ENCODE assay signal across 11 cellular contexts in genomic region chrX:9538544-9539045, GRCh38.
DNase-seq lines count a peak whose midpoint lies in the region; ATAC-seq and TF ChIP-seq lines count a peak whose summit lies in the region.
"Had no signal": no experiment of that assay in that cellular context is flagged by ENCODE, and none has a peak within 500 bp of the region (broad histone marks: within the 10 kb centered on the region; RNA-seq: fewer than 3 reads in every experiment).

No MANE protein-coding gene starts in this region.

- peaks cover 22% of the 10 kb centered on the region for H3K4me1 Mint-ChIP-seq in chondrocyte (ENCODE audit: low read depth)

- H3K36me3 Mint-ChIP-seq in chondrocyte (ENCODE audit: low read depth), result no peaks in the 10 kb centered on the region

- no peaks in the 10 kb centered on the region for H3K27me3 Mint-ChIP-seq in chondrocyte (ENCODE audit: low read depth)
- H3K27me3 Mint-ChIP-seq: stimulated activated naive CD8-positive, alpha-beta T cell treated with anti-CD3 and anti-CD28 coated beads, Interleukin-15, Interleukin-2, amounts not matched to agents 100 ng/mL and 50 ng/mL, for 24 hours had no signal

- no peak for ATAC-seq in HG02571 (IDR thresholded peaks at IDR 0.05; ENCODE audit: unreplicated experiment)

- H3K4me3 Mint-ChIP-seq in chondrocyte (ENCODE audit: unreplicated experiment), result no peak overlapping the region
- H3K4me3 Mint-ChIP-seq: CD14-positive monocyte; stimulated activated naive CD8-positive, alpha-beta T cell treated with anti-CD3 and anti-CD28 coated beads, Interleukin-15, Interleukin-2, amounts not matched to agents 100 ng/mL and 50 ng/mL, for 24 hours had no signal

- no peak overlapping the region for H3K27ac Mint-ChIP-seq in chondrocyte (ENCODE audit: unreplicated experiment)

- DNase-seq in DMS53 (lab: John Stamatoyannopoulos, UW), result peak; percentile 79
- peak; percentile 78 for DNase-seq in NCI-H1436 (lab: John Stamatoyannopoulos, UW)
- DNase-seq in NCI-H82 treated with DMSO at 0.1 percent for 48 hours (lab: John Stamatoyannopoulos, UW; ENCODE audit: unreplicated experiment), result peak; percentile 17
- peak; percentile 31 for DNase-seq in left kidney (ENCODE audit: low read depth, low spot score)
- DNase-seq in chondrocyte (ENCODE audit: low spot score), result no peak
- no peak for DNase-seq in globus pallidus (ENCODE audit: low spot score)
- DNase-seq in SKM-1 treated with dmso at 0.1 percent for 144 hours (lab: John Stamatoyannopoulos, UW; ENCODE audit: unreplicated experiment), result no peak
- DNase-seq: stimulated activated CD4-positive, alpha-beta T cell treated with anti-CD3 and anti-CD28 coated beads, Interleukin-1b, Interleukin-23, amount 100 ng/mL, for 48 hours had no signal

- peaks cover 19% of the 10 kb centered on the region for H3K9me3 Mint-ChIP-seq in chondrocyte (ENCODE audit: low read depth)
- H3K9me3 Mint-ChIP-seq: stimulated activated naive CD8-positive, alpha-beta T cell treated with anti-CD3 and anti-CD28 coated beads, Interleukin-15, Interleukin-2, amounts not matched to agents 100 ng/mL and 50 ng/mL, for 24 hours had no signal

- no peak for TF ChIP-seq CTCF in chondrocyte (IDR thresholded peaks at IDR 0.05)

Comparison
In these comparisons a context has a peak if more than half of its experiments do, and no peak if none do; other contexts are left out.
1. DNase-seq: peak in DMS53 (single experiment), NCI-H1436 (single experiment), NCI-H82 treated with DMSO at 0.1 percent for 48 hours (single experiment) and left kidney (single experiment); none in chondrocyte (single experiment), globus pallidus (single experiment) and SKM-1 treated with dmso at 0.1 percent for 144 hours (single experiment).